Comparison of ENCODE assay signal across 10 cellular contexts in genomic region chr1:200307755-200308066, GRCh38.
A peak's percentile ranks its signal among the peaks of the same experiment; 100 is the strongest.
DNase-seq lines count a peak whose midpoint lies in the region; ATAC-seq and TF ChIP-seq lines count a peak whose summit lies in the region.
"Had no signal": no experiment of that assay in that cellular context is flagged by ENCODE, and none has a peak within 500 bp of the region (broad histone marks: within the 10 kb centered on the region; RNA-seq: fewer than 3 reads in every experiment).

No MANE protein-coding gene starts in this region.

- DNase-seq in H9 (no peak), OCI-LY7 (ENCODE audit: low spot score) (no peak), SIG-M5 (lab: John Stamatoyannopoulos, UW) (no peak)
- DNase-seq in activated naive CD4-positive, alpha-beta T cell (lab: John Stamatoyannopoulos, UW), result no peak
- DNase-seq: DMS 273 treated with DMSO at 0.1 percent for 48 hours, NCI-H524 treated with DMSO at 0.1 percent for 48 hours, SHP77 treated with DMSO at 0.1 percent for 48 hours had no signal

- H3K36me3 Mint-ChIP-seq in H9 (ENCODE audit: insufficient read depth in 1 of 3, low read depth in 3 of 3) (no peaks in the 10 kb centered on the region), brain (no peaks in the 10 kb centered on the region)
- no peaks in the 10 kb centered on the region for H3K36me3 Mint-ChIP-seq in stimulated activated memory B cell treated with anti-CD40 and anti-IgM and Interleukin-4, amounts not matched to agents 10 μg/mL and 1 μg/mL and 100 μg/mL, for 72 hours

- no peak overlapping the region for H3K18ac ChIP-seq in H9 (ENCODE audit: insufficient read length, low read depth, low read length)

- H3K4me3 Mint-ChIP-seq in H9, result no peak overlapping the region
- peak overlapping the region in 1 of 5 experiments; percentile 52 for H3K4me3 Mint-ChIP-seq in brain
- H3K4me3 Mint-ChIP-seq in stimulated activated memory B cell treated with anti-CD40 and anti-IgM and Interleukin-4, amounts not matched to agents 10 μg/mL and 1 μg/mL and 100 μg/mL, for 72 hours, result peak overlapping the region; percentile 80

- CTCF ChIA-PET in OCI-LY7 (lab: Charles Lee; ENCODE audit: unreplicated experiment), result interaction anchor here (1.0 kb wide), 1 partner anchor 97 kb away, joined by 3 read pairs; no protein-coding TSS in a partner anchor

- no peak overlapping the region for H3K14ac ChIP-seq in H9 (ENCODE audit: insufficient read depth, low read length)

- H3K4me3 ChIP-seq in OCI-LY7 (ENCODE audit: low read depth, low read length, poor library complexity, severe bottlenecking), result no peak overlapping the region

- H2BK20ac ChIP-seq in H9 (ENCODE audit: low read depth, low read length, poor library complexity, severe bottlenecking), result no peak overlapping the region

- H2BK5ac ChIP-seq in H9 (ENCODE audit: insufficient read length, low read length), result no peak overlapping the region

- peak; percentile 3; the same call in 1 of the 3 replicates for TF ChIP-seq CTCF in H9 (conservative IDR thresholded peaks at IDR 0.05)
- TF ChIP-seq CTCF in OCI-LY7 (conservative IDR thresholded peaks at IDR 0.05; ENCODE audit: low read length), result peak; percentile 69; the same call in 1 of the 2 replicates
- TF ChIP-seq CTCF in brain (conservative IDR thresholded peaks at IDR 0.05), result peak; percentile 10 to 34

- H3K79me1 ChIP-seq in H9 (ENCODE audit: insufficient read depth, low read depth, low read length, poor library complexity, severe bottlenecking), result no peaks in the 10 kb centered on the region

- peaks cover 17% of the 10 kb centered on the region for H3K27me3 Mint-ChIP-seq in H9 (ENCODE audit: low read depth)
- peaks cover 29% of the 10 kb centered on the region for H3K27me3 Mint-ChIP-seq in brain
- H3K27me3 Mint-ChIP-seq in stimulated activated memory B cell treated with anti-CD40 and anti-IgM and Interleukin-4, amounts not matched to agents 10 μg/mL and 1 μg/mL and 100 μg/mL, for 72 hours, result no peaks in the 10 kb centered on the region

- no peak overlapping the region for H3K9ac ChIP-seq in H9 (ENCODE audit: extremely low read depth, insufficient read length, low read length)

- no peaks in the 10 kb centered on the region; the same call in 1 of the 2 replicates for H3K27me3 ChIP-seq in H9 (ENCODE audit: insufficient read depth, low read length)

- H3K4me1 Mint-ChIP-seq in H9, result peaks cover 20 to 21% of the 10 kb centered on the region in 2 experiments
- peaks cover 10% of the 10 kb centered on the region for H3K4me1 Mint-ChIP-seq in brain
- peaks cover 56% of the 10 kb centered on the region for H3K4me1 Mint-ChIP-seq in stimulated activated memory B cell treated with anti-CD40 and anti-IgM and Interleukin-4, amounts not matched to agents 10 μg/mL and 1 μg/mL and 100 μg/mL, for 72 hours

- no peaks in the 10 kb centered on the region for H4K20me1 ChIP-seq in H9 (ENCODE audit: control insufficient read depth, insufficient read depth, insufficient read length)
- H4K20me1 ChIP-seq in OCI-LY7 (ENCODE audit: insufficient read depth, low read length), result no peaks in the 10 kb centered on the region

- H3K9me3 Mint-ChIP-seq in H9, result no peaks in the 10 kb centered on the region
- H3K9me3 Mint-ChIP-seq in brain, result peaks cover 0 to 6% (median 0%) of the 10 kb centered on the region in 5 experiments
- no peaks in the 10 kb centered on the region for H3K9me3 Mint-ChIP-seq in stimulated activated memory B cell treated with anti-CD40 and anti-IgM and Interleukin-4, amounts not matched to agents 10 μg/mL and 1 μg/mL and 100 μg/mL, for 72 hours

- H3K9me2 ChIP-seq in OCI-LY7 (ENCODE audit: insufficient read depth, low read length), result no peaks in the 10 kb centered on the region

- no peak overlapping the region for H2AFZ ChIP-seq in H9 (ENCODE audit: low read length)
- H2AFZ ChIP-seq in OCI-LY7 (ENCODE audit: low read length), result no peak overlapping the region; the same call in 1 of the 2 replicates

- peaks cover 2% of the 10 kb centered on the region for H3K23me2 ChIP-seq in H9 (ENCODE audit: insufficient read length, low read depth, low read length, poor library complexity, severe bottlenecking)

- no peak overlapping the region for H4K8ac ChIP-seq in H9 (replicated peaks; ENCODE audit: insufficient read length, low read depth, low read length)

- no peak overlapping the region for H4K5ac ChIP-seq in H9 (ENCODE audit: insufficient read length, low read depth, low read length)

- no peak overlapping the region for H2BK120ac ChIP-seq in H9 (ENCODE audit: low read depth, low read length, poor library complexity, severe bottlenecking)

- H2BK12ac ChIP-seq in H9 (ENCODE audit: insufficient read length, low read depth, low read length), result no peak overlapping the region

- BruUV-seq in OCI-LY7 (replicated peaks; lab: Mats Ljungman, UMichigan), result no TSS peak

- intact Hi-C loops in OCI-LY7 (cut with micrococcal nuclease; ENCODE audit: unreplicated experiment), result loop anchor here (1.0 to 10.0 kb wide), 7 partner anchors 21 to 623 kb away; no protein-coding TSS in a partner anchor

- no peak overlapping the region for H3K56ac ChIP-seq in H9 (ENCODE audit: insufficient read length, low read depth, low read length)

- no CpG with 5 or more reads among the region's 2 CpGs for WGBS in H9 (ENCODE audit: extremely low coverage, insufficient read length, low lambda C conversion rate)

- H3K27ac ChIP-seq in H9 (ENCODE audit: insufficient read length, low read depth, low read length) (no peak overlapping the region), OCI-LY7 (ENCODE audit: low read depth, low read length, poor library complexity, severe bottlenecking) (no peak overlapping the region)

- no peaks in the 10 kb centered on the region for H3K36me3 ChIP-seq in OCI-LY7 (ENCODE audit: insufficient read depth, low read length)

- H3K23ac ChIP-seq in H9 (ENCODE audit: insufficient read length, low read depth, low read length), result no peak overlapping the region

- no peak overlapping the region for H4K91ac ChIP-seq in H9 (ENCODE audit: insufficient read length, low read depth, low read length)

- H3K4me1 ChIP-seq in H9 (ENCODE audit: insufficient read depth, low read length) (no peaks in the 10 kb centered on the region), OCI-LY7 (ENCODE audit: insufficient read depth, low read length, poor library complexity, severe bottlenecking) (peaks cover 55% of the 10 kb centered on the region)

- no peak overlapping the region for H2BK15ac ChIP-seq in H9 (ENCODE audit: low read depth, low read length)

- H3T11ph ChIP-seq in H9 (ENCODE audit: low read length), result no peak overlapping the region

- no peaks in the 10 kb centered on the region for H3K79me2 ChIP-seq in H9 (ENCODE audit: insufficient read depth, low read length)
- no peaks in the 10 kb centered on the region for H3K79me2 ChIP-seq in OCI-LY7 (ENCODE audit: insufficient read depth, low read depth, low read length)

- H3K4me2 ChIP-seq in H9 (ENCODE audit: insufficient read depth, insufficient read length, low read length), result no peak overlapping the region
- H3K4me2 ChIP-seq in OCI-LY7 (ENCODE audit: low read length), result no peak overlapping the region; the same call in 1 of the 2 replicates

- POLR2A ChIA-PET in OCI-LY7 (lab: Charles Lee), result interaction anchor here (0.5 to 1.9 kb wide), 5 partner anchors 11 to 191 kb away, joined by 3 to 8 read pairs (median 4); no protein-coding TSS in a partner anchor

- no peak for ATAC-seq in stimulated activated memory B cell treated with anti-CD40 and anti-IgM and Interleukin-4, amounts not matched to agents 10 μg/mL and 1 μg/mL and 100 μg/mL, for 72 hours
- ATAC-seq in GM21737 (IDR thresholded peaks at IDR 0.05; ENCODE audit: unreplicated experiment), result no peak

- H3K27ac Mint-ChIP-seq in H9 (no peak overlapping the region), brain (no peak overlapping the region)
- H3K27ac Mint-ChIP-seq in stimulated activated memory B cell treated with anti-CD40 and anti-IgM and Interleukin-4, amounts not matched to agents 10 μg/mL and 1 μg/mL and 100 μg/mL, for 72 hours, result peak overlapping the region; percentile 88

- no peak overlapping the region for H3K4ac ChIP-seq in H9 (ENCODE audit: low read depth, low read length)

- H2AK5ac ChIP-seq in H9 (ENCODE audit: insufficient read length, low read length), result no peak overlapping the region

- H3K9me3 ChIP-seq in H9 (ENCODE audit: control insufficient read depth, low read depth, low read length), result no peaks in the 10 kb centered on the region
- H3K9me3 ChIP-seq in OCI-LY7 (ENCODE audit: low read length), result no peaks in the 10 kb centered on the region

Comparison
In these comparisons a context has a peak if more than half of its experiments do, and no peak if none do; other contexts are left out.
1. CTCF ChIP-seq: peak in every context shown above with its lines; median percentile 69 in OCI-LY7; 22 in brain; 3 in H9.